25 cellular contexts compared by ENCODE assay signal in genomic region chr4:24262084-24262483, GRCh38.
DNase-seq lines count a peak whose midpoint lies in the region; ATAC-seq and TF ChIP-seq lines count a peak whose summit lies in the region.
"Had no signal": no experiment of that assay in that cellular context is flagged by ENCODE, and none has a peak within 500 bp of the region (broad histone marks: within the 10 kb centered on the region; RNA-seq: fewer than 3 reads in every experiment).

No MANE protein-coding gene starts in this region.

- H3K4me1 Mint-ChIP-seq in mesothelial cell of epicardium (peaks cover 53% of the 10 kb centered on the region), chondrocyte (ENCODE audit: low read depth) (peaks cover 10% of the 10 kb centered on the region)
- no peaks in the 10 kb centered on the region for H3K4me1 Mint-ChIP-seq in activated CD8-positive, alpha-beta T cell treated with anti-CD3 and anti-CD28 coated beads, Interleukin-2, amount 10 ng/mL, durations not matched to agents 7 days and 5 days (ENCODE audit: low read depth)
- H3K4me1 Mint-ChIP-seq: central memory CD8-positive, alpha-beta T cell had no signal

- H3K9me3 Mint-ChIP-seq in mesothelial cell of epicardium (no peaks in the 10 kb centered on the region), chondrocyte (ENCODE audit: low read depth) (no peaks in the 10 kb centered on the region)
- H3K9me3 Mint-ChIP-seq in activated CD8-positive, alpha-beta T cell treated with anti-CD3 and anti-CD28 coated beads, Interleukin-2, amount 10 ng/mL, durations not matched to agents 7 days and 5 days (ENCODE audit: insufficient read depth) = no peaks in the 10 kb centered on the region
- H3K9me3 Mint-ChIP-seq: activated T-helper 2 cell treated with anti-CD3 and anti-CD28 coated beads, Interferon-gamma antibody, Interleukin-2, Interleukin-4, amounts not matched to agents 10 μg/mL and 5 μg/mL and 100 μg/mL, durations not matched to agents 14 hours and 24 hours and 36 hours; neural crest cell had no signal

- H3K27ac ChIP-seq in body of pancreas (peak overlapping the region in 2 of 4 donors; percentile 32 to 44), smooth muscle cell (ENCODE audit: low read depth) (no peak overlapping the region)
- H3K27ac ChIP-seq: 22Rv1, GM23248, KMS-11, right lobe of liver, SJCRH30 had no signal

- CTCF ChIA-PET in activated CD8-positive, alpha-beta T cell treated with anti-CD3 and anti-CD28 coated beads, Interleukin-2, amount 10 ng/mL, durations not matched to agents 7 days and 5 days (lab: Charles Lee) = no interaction called here

- H3K27ac Mint-ChIP-seq in mesothelial cell of epicardium = peak overlapping the region; percentile 83
- no peak overlapping the region for H3K27ac Mint-ChIP-seq in activated CD8-positive, alpha-beta T cell treated with anti-CD3 and anti-CD28 coated beads, Interleukin-2, amount 10 ng/mL, durations not matched to agents 7 days and 5 days
- no peak overlapping the region for H3K27ac Mint-ChIP-seq in chondrocyte (ENCODE audit: unreplicated experiment)
- H3K27ac Mint-ChIP-seq: activated CD8-positive, alpha-beta T cell treated with anti-CD3 and anti-CD28 coated beads for 36 hours; activated naive CD4-positive, alpha-beta T cell treated with anti-CD3 and anti-CD28 coated beads, Interleukin-2, amount 50 U/mL, for 72 hours; activated T-helper 2 cell treated with anti-CD3 and anti-CD28 coated beads, Interferon-gamma antibody, Interleukin-2, Interleukin-4, amounts not matched to agents 10 μg/mL and 5 μg/mL and 100 μg/mL, durations not matched to agents 14 hours and 24 hours and 36 hours had no signal

- no peak overlapping the region for H3K4me3 ChIP-seq in body of pancreas
- H3K4me3 ChIP-seq in smooth muscle cell = no peak overlapping the region
- H3K4me3 ChIP-seq: GM12878, GM23248, right lobe of liver, SJCRH30 had no signal

- no peak for TF ChIP-seq POLR2A in body of pancreas (IDR thresholded peaks at IDR 0.05)

- no peaks in the 10 kb centered on the region for H3K79me2 ChIP-seq in smooth muscle cell (ENCODE audit: low read depth)

- POLR2A ChIA-PET in activated CD8-positive, alpha-beta T cell treated with anti-CD3 and anti-CD28 coated beads, Interleukin-2, amount 10 ng/mL, durations not matched to agents 7 days and 5 days (lab: Charles Lee) = no interaction called here

- H3K36me3 ChIP-seq in body of pancreas (replicated peaks in 1 of 2; ENCODE audit: insufficient read depth in 1 of 2, low read depth in 2 of 2) = no peaks in the 10 kb centered on the region
- H3K36me3 ChIP-seq in smooth muscle cell (ENCODE audit: low read depth) = no peaks in the 10 kb centered on the region
- H3K36me3 ChIP-seq: right lobe of liver, SJCRH30 had no signal

- H3K36me3 Mint-ChIP-seq in mesothelial cell of epicardium (no peaks in the 10 kb centered on the region), chondrocyte (ENCODE audit: low read depth) (no peaks in the 10 kb centered on the region)
- H3K36me3 Mint-ChIP-seq in activated CD8-positive, alpha-beta T cell treated with anti-CD3 and anti-CD28 coated beads, Interleukin-2, amount 10 ng/mL, durations not matched to agents 7 days and 5 days (ENCODE audit: low read depth) = no peaks in the 10 kb centered on the region
- H3K36me3 Mint-ChIP-seq: activated naive CD4-positive, alpha-beta T cell treated with anti-CD3 and anti-CD28 coated beads, Interleukin-2, amount 50 U/mL, for 72 hours had no signal

- H3K27me3 ChIP-seq in body of pancreas (no peaks in the 10 kb centered on the region), smooth muscle cell (ENCODE audit: low read depth) (no peaks in the 10 kb centered on the region)
- H3K27me3 ChIP-seq: right lobe of liver had no signal

- DNase-seq in DMS 273 (lab: John Stamatoyannopoulos, UW; ENCODE audit: unreplicated experiment) = peak; percentile 5
- no peak for DNase-seq in DMS 273 treated with DMSO at 0.1 percent for 48 hours (lab: John Stamatoyannopoulos, UW)
- peak in 2 of 4 donors; percentile 16 to 18 for DNase-seq in body of pancreas
- DNase-seq in mesothelial cell of epicardium (ENCODE audit: low spot score in 2 of 2, unreplicated experiment in 2 of 2) = no peak
- no peak for DNase-seq in smooth muscle cell (lab: John Stamatoyannopoulos, UW; ENCODE audit: unreplicated experiment)
- no peak for DNase-seq in activated CD8-positive, alpha-beta T cell treated with anti-CD3 and anti-CD28 coated beads, Interleukin-2, amount 10 ng/mL, durations not matched to agents 7 days and 5 days
- no peak for DNase-seq in chondrocyte (ENCODE audit: low spot score)
- DNase-seq: activated CD4-positive, CD25-positive, alpha-beta regulatory T cell treated with anti-CD3 and anti-CD28 coated beads, Interleukin-2, amount 50 U/mL, for 72 hours; activated CD8-positive, alpha-beta T cell treated with anti-CD3 and anti-CD28 coated beads for 36 hours; dermis blood vessel endothelial cell; EL; GM23248; NCI-H1417 treated with DMSO at 0.1 percent for 48 hours; NK-92 treated with Interleukin-12 subunit alpha and Interleukin-12 subunit beta, amount 100 ng/mL, for 24 hours; right lobe of liver; stimulated activated naive CD4-positive, alpha-beta T cell treated with Interleukin-2 at 50 U/mL for 16 hours had no signal

- peak; percentile 60 for ATAC-seq in body of pancreas
- ATAC-seq in activated CD8-positive, alpha-beta T cell treated with anti-CD3 and anti-CD28 coated beads, Interleukin-2, amount 10 ng/mL, durations not matched to agents 7 days and 5 days = no peak
- ATAC-seq in GM18520 (IDR thresholded peaks at IDR 0.05; ENCODE audit: unreplicated experiment) = no peak
- ATAC-seq: activated CD8-positive, alpha-beta T cell treated with anti-CD3 and anti-CD28 coated beads for 36 hours; activated naive CD4-positive, alpha-beta T cell treated with anti-CD3 and anti-CD28 coated beads, Interleukin-2, amount 50 U/mL, for 72 hours; GM12878 had no signal

- H3K4me3 Mint-ChIP-seq in mesothelial cell of epicardium (peak overlapping the region; percentile 7), chondrocyte (ENCODE audit: unreplicated experiment) (no peak overlapping the region)
- no peak overlapping the region for H3K4me3 Mint-ChIP-seq in activated CD8-positive, alpha-beta T cell treated with anti-CD3 and anti-CD28 coated beads, Interleukin-2, amount 10 ng/mL, durations not matched to agents 7 days and 5 days
- H3K4me3 Mint-ChIP-seq: activated CD8-positive, alpha-beta T cell treated with anti-CD3 and anti-CD28 coated beads for 36 hours; central memory CD8-positive, alpha-beta T cell; neural crest cell had no signal

- H3K4me1 ChIP-seq in body of pancreas (no peaks in the 10 kb centered on the region), smooth muscle cell (ENCODE audit: low read depth) (peaks cover 35% of the 10 kb centered on the region)
- H3K4me1 ChIP-seq: right lobe of liver, SJCRH30 had no signal

- H3F3A ChIP-seq in smooth muscle cell (ENCODE audit: low read depth) = peaks cover 8% of the 10 kb centered on the region

- TF ChIP-seq CTCF in body of pancreas (IDR thresholded peaks at IDR 0.05) (no peak), mesothelial cell of epicardium (IDR thresholded peaks at IDR 0.05; ENCODE audit: unreplicated experiment) (no peak), smooth muscle cell (IDR thresholded peaks at IDR 0.05; ENCODE audit: borderline replicate concordance, insufficient read depth, poor library complexity, severe bottlenecking) (no peak), chondrocyte (IDR thresholded peaks at IDR 0.05) (no peak)

- no peak overlapping the region for H3K9ac ChIP-seq in smooth muscle cell (ENCODE audit: low read depth)
- H3K9ac ChIP-seq: GM23248, KMS-11 had no signal

- 21 to 25% methylated on average over 6 of the region's 6 CpGs for WGBS in body of pancreas, 2 donors
- WGBS in smooth muscle cell (ENCODE audit: low lambda C conversion rate) = 54% methylated on average over 6 of the region's 6 CpGs

- no peak overlapping the region for H2AFZ ChIP-seq in smooth muscle cell (ENCODE audit: low read depth)
- H2AFZ ChIP-seq: GM23248 had no signal

- peak overlapping the region; percentile 61 for H3K4me2 ChIP-seq in smooth muscle cell
- H3K4me2 ChIP-seq: KMS-11 had no signal

- H3K27me3 Mint-ChIP-seq in mesothelial cell of epicardium (ENCODE audit: low read depth) (peaks cover 1% of the 10 kb centered on the region), chondrocyte (ENCODE audit: low read depth) (peaks cover 7% of the 10 kb centered on the region)
- H3K27me3 Mint-ChIP-seq in activated CD8-positive, alpha-beta T cell treated with anti-CD3 and anti-CD28 coated beads, Interleukin-2, amount 10 ng/mL, durations not matched to agents 7 days and 5 days (ENCODE audit: low read depth) = no peaks in the 10 kb centered on the region
- H3K27me3 Mint-ChIP-seq: central memory CD8-positive, alpha-beta T cell had no signal

- no peaks in the 10 kb centered on the region for H4K20me1 ChIP-seq in smooth muscle cell (ENCODE audit: low read depth)

- H3K9me3 ChIP-seq in body of pancreas = no peaks in the 10 kb centered on the region
- H3K9me3 ChIP-seq in smooth muscle cell (replicated peaks; ENCODE audit: low read depth) = no peaks in the 10 kb centered on the region
- H3K9me3 ChIP-seq: right lobe of liver, SJCRH30 had no signal

- intact Hi-C loops in body of pancreas (cut with DNase I) = no loop called here
